In genomic region chr1:119702384-119702783, GRCh38 we compare ENCODE assay signal across 19 cellular contexts. TPM values are rescaled to one million over a fixed set of nuclear protein-coding genes. Genes with fewer than 3 reads are reported as not detected.
DNase-seq lines count a peak whose midpoint lies in the region; ATAC-seq, FAIRE-seq and TF ChIP-seq lines count a peak whose summit lies in the region.
"Had no signal": no experiment of that assay in that cellular context is flagged by ENCODE, and none has a peak within 500 bp of the region (broad histone marks: within the 10 kb centered on the region; RNA-seq: fewer than 3 reads in every experiment).

No MANE protein-coding gene starts in this region.

- H3K9me3 Mint-ChIP-seq in activated naive CD8-positive, alpha-beta T cell treated with anti-CD3 and anti-CD28 coated beads, Interleukin-2, amount 50 U/mL, for 24 hours = peaks cover 23% of the 10 kb centered on the region

- ATAC-seq in activated naive CD8-positive, alpha-beta T cell treated with anti-CD3 and anti-CD28 coated beads, Interleukin-2, amount 50 U/mL, for 24 hours = no peak
- ATAC-seq: heart left ventricle; left lobe of liver; natural killer cell treated with Interleukin-12 subunit alpha and Interleukin-12 subunit beta and Interleukin-15 and Interleukin-18, amount 100 ng/mL, for 72 hours; Panc1 had no signal

- H3K27me3 ChIP-seq in bronchial epithelial cell (ENCODE audit: control insufficient read depth, insufficient read depth, low read length) (no peaks in the 10 kb centered on the region), right atrium auricular region (no peaks in the 10 kb centered on the region)
- H3K27me3 ChIP-seq: upper lobe of left lung had no signal

- no peaks in the 10 kb centered on the region for H3K36me3 ChIP-seq in bronchial epithelial cell (ENCODE audit: control insufficient read depth, insufficient read depth, low read length)
- no peaks in the 10 kb centered on the region for H3K36me3 ChIP-seq in right atrium auricular region
- H3K36me3 ChIP-seq: heart left ventricle, upper lobe of left lung had no signal

- DNase-seq in GM04504 (ENCODE audit: low read depth) (peak; percentile 53), NB4 (ENCODE audit: low read depth) (peak; percentile 42), bronchial epithelial cell (ENCODE audit: low read depth) (peak; percentile 95), myocyte (ENCODE audit: low read depth) (peak; percentile 86), Kasumi-1 (lab: John Stamatoyannopoulos, UW) (no peak), right atrium auricular region (ENCODE audit: low spot score) (no peak)
- DNase-seq in activated naive CD4-positive, alpha-beta T cell treated with Interleukin-2 at 50 U/mL for 16 hours = no peak
- no peak for DNase-seq in activated naive CD8-positive, alpha-beta T cell treated with anti-CD3 and anti-CD28 coated beads, Interleukin-2, amount 50 U/mL, for 24 hours
- DNase-seq: activated CD4-positive, alpha-beta T cell treated with anti-CD3 and anti-CD28 coated beads, Interleukin-2, amount 50 U/mL, for 48 hours; C1 segment of cervical spinal cord; effector CD4-positive, alpha-beta T cell; heart left ventricle; retina; stimulated activated CD4-positive, alpha-beta T cell treated with anti-CD3 and anti-CD28 coated beads, Interleukin-2, amount 100 ng/mL, for 48 hours; upper lobe of left lung had no signal

- no peak overlapping the region for H3K27ac Mint-ChIP-seq in activated naive CD8-positive, alpha-beta T cell treated with anti-CD3 and anti-CD28 coated beads, Interleukin-2, amount 50 U/mL, for 24 hours
- H3K27ac Mint-ChIP-seq: activated T-helper 2 cell treated with anti-CD3 and anti-CD28 coated beads, Interferon-gamma antibody, Interleukin-2, Interleukin-4, amounts not matched to agents 10 μg/mL and 5 μg/mL and 100 μg/mL, durations not matched to agents 14 hours and 24 hours and 36 hours; natural killer cell treated with Interleukin-12 subunit alpha and Interleukin-12 subunit beta and Interleukin-15 and Interleukin-18, amount 100 ng/mL, for 72 hours had no signal

- H3K4me1 Mint-ChIP-seq in activated naive CD8-positive, alpha-beta T cell treated with anti-CD3 and anti-CD28 coated beads, Interleukin-2, amount 50 U/mL, for 24 hours = no peaks in the 10 kb centered on the region

- peaks cover 0 to 11% of the 10 kb centered on the region in 2 donors for H3K9me3 ChIP-seq in right atrium auricular region

- FAIRE-seq in bronchial epithelial cell (lab: Jason Lieb, UNC) = no peak

- no peak overlapping the region for H3K4me3 Mint-ChIP-seq in activated naive CD8-positive, alpha-beta T cell treated with anti-CD3 and anti-CD28 coated beads, Interleukin-2, amount 50 U/mL, for 24 hours
- H3K4me3 Mint-ChIP-seq: natural killer cell treated with Interleukin-12 subunit alpha and Interleukin-12 subunit beta and Interleukin-15 and Interleukin-18, amount 100 ng/mL, for 72 hours had no signal

- TF ChIP-seq CTCF in NB4 (IDR thresholded peaks at IDR 0.05; ENCODE audit: low read depth, low read length) (no peak), bronchial epithelial cell (IDR thresholded peaks at IDR 0.05; ENCODE audit: insufficient read depth, low read length, severe bottlenecking) (no peak), right atrium auricular region (IDR thresholded peaks at IDR 0.05) (no peak)

- peaks cover 7% of the 10 kb centered on the region for H3K36me3 Mint-ChIP-seq in activated naive CD8-positive, alpha-beta T cell treated with anti-CD3 and anti-CD28 coated beads, Interleukin-2, amount 50 U/mL, for 24 hours (ENCODE audit: low read depth)

- H3K4me3 ChIP-seq in NB4 (ENCODE audit: low read depth, low read length) (no peak overlapping the region), bronchial epithelial cell (ENCODE audit: low read depth, low read length) (no peak overlapping the region), right atrium auricular region (no peak overlapping the region)
- H3K4me3 ChIP-seq: heart left ventricle, upper lobe of left lung had no signal

- peaks cover 15% of the 10 kb centered on the region for H3K27me3 Mint-ChIP-seq in activated naive CD8-positive, alpha-beta T cell treated with anti-CD3 and anti-CD28 coated beads, Interleukin-2, amount 50 U/mL, for 24 hours

- no peak for TF ChIP-seq POLR2A in NB4 (IDR thresholded peaks at IDR 0.05; ENCODE audit: extremely low read depth, insufficient read length)

- H3K4me1 ChIP-seq in right atrium auricular region = no peaks in the 10 kb centered on the region
- H3K4me1 ChIP-seq: heart left ventricle, upper lobe of left lung had no signal

- no peak overlapping the region for H3K27ac ChIP-seq in right atrium auricular region
- H3K27ac ChIP-seq: heart left ventricle, upper lobe of left lung had no signal

RNA-seq across cellular contexts. Expression of gene PHGDH, which starts 9.3 kb away (rescaled TPM):
- total RNA-seq in bronchial epithelial cell (168 and 207 TPM in 2 replicates), myocyte (23.9 and 26.6 TPM in 2 replicates), right atrium auricular region (10 to 100 TPM; 23.5 to 29.4 TPM)
- 193 TPM for polyA plus RNA-seq in myocyte (2012)

RNA-seq across cellular contexts. Expression of gene ZNF697, which starts 54.3 kb away (rescaled TPM):
- total RNA-seq in bronchial epithelial cell = 3.7 and 5.5 TPM in 2 replicates
- 2.7 and 3.0 TPM in 2 replicates for total RNA-seq in myocyte
- 4.0 TPM for polyA plus RNA-seq in myocyte (2012)
- total RNA-seq in right atrium auricular region = 10 to 100 TPM in 1 of 2 donors, 1 to 10 TPM in 1; 9.5 to 14.8 TPM

Comparison
In these comparisons a context has a peak if more than half of its experiments do, and no peak if none do; other contexts are left out.
1. DNase-seq: peak in GM04504 (single experiment), NB4 (single experiment), bronchial epithelial cell (single experiment) and myocyte (single experiment); none in Kasumi-1 (0 of 2), activated naive CD4-positive, alpha-beta T cell treated with Interleukin-2 at 50 U/mL for 16 hours (single experiment), activated naive CD8-positive, alpha-beta T cell treated with anti-CD3 and anti-CD28 coated beads, Interleukin-2, amount 50 U/mL, for 24 hours (single experiment) and right atrium auricular region (single experiment).